ENCODE assay signal across 8 cellular contexts in the genomic region with DNA sequence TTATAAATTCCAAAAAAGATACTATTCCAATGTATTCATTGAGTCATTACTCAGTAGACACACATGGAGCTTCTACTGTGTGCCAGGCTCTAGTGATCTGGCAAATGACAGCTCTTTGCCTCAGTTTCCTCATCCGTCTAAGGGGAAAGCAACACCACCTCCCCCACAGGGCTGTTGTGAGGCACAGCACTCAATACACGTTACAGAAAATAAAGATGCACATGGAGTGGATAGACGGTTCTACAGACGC. TPM values are rescaled to one million over a fixed set of nuclear protein-coding genes. Genes with fewer than 3 reads are reported as not detected.
A peak's percentile ranks its signal among the peaks of the same experiment; 100 is the strongest.
DNase-seq lines count a peak whose midpoint lies in the region; ATAC-seq and TF ChIP-seq lines count a peak whose summit lies in the region.

No MANE protein-coding gene starts in this region.

- in situ Hi-C loops in brain microvascular endothelial cell (cut with HindIII; ENCODE audit: low pct_ligation_motif_present, low sequenced_read_pairs): no loop called here

- intact Hi-C loops in Right ventricle myocardium inferior (cut with DNase I): no loop called here

- no peaks in the 10 kb centered on the region for H3K36me3 ChIP-seq in cardiac muscle cell
- no peaks in the 10 kb centered on the region for H3K36me3 ChIP-seq in brain microvascular endothelial cell (replicated peaks)
- H3K36me3 ChIP-seq in muscle layer of duodenum (ENCODE audit: control insufficient read depth in 1 of 2, insufficient read depth in 2 of 2, low read length in 2 of 2): peaks cover 0 to 59% of the 10 kb centered on the region in 2 donors
- no peaks in the 10 kb centered on the region for H3K36me3 ChIP-seq in urinary bladder (ENCODE audit: insufficient read depth)

- H3K27me3 ChIP-seq in cardiac muscle cell (no peaks in the 10 kb centered on the region), brain microvascular endothelial cell (replicated peaks) (no peaks in the 10 kb centered on the region), muscle layer of duodenum (ENCODE audit: low read depth, low read length) (no peaks in the 10 kb centered on the region)

- WGBS in urinary bladder: 34% methylated on average over 4 of the region's 4 CpGs

- H3K27ac ChIP-seq in cardiac muscle cell (peak overlapping the region; percentile 100), brain microvascular endothelial cell (peak overlapping the region; percentile 99), muscle layer of duodenum (ENCODE audit: low read length) (peak overlapping the region; percentile 98), urinary bladder (ENCODE audit: low read depth) (peak overlapping the region; percentile 91)

- DNase-seq in cardiac muscle cell (ENCODE audit: low read depth in 1 of 2, low spot score in 1 of 2) (no peak), Right ventricle myocardium inferior (ENCODE audit: missing footprints) (no peak), brain microvascular endothelial cell (no peak), retina (no peak), NOMO-1 treated with dmso at 0.1 percent for 144 hours (lab: John Stamatoyannopoulos, UW; ENCODE audit: unreplicated experiment) (no peak)

- H3K4me3 ChIP-seq in cardiac muscle cell: no peak overlapping the region
- no peak overlapping the region for H3K4me3 ChIP-seq in brain microvascular endothelial cell (ENCODE audit: low read depth, low read length)
- peak overlapping the region; percentile 3 to 50 for H3K4me3 ChIP-seq in muscle layer of duodenum (ENCODE audit: low read depth in 1 of 2, low read length in 2 of 2)
- H3K4me3 ChIP-seq in urinary bladder (ENCODE audit: low read depth, low read length): no peak overlapping the region

- peaks cover 75% of the 10 kb centered on the region for H3K4me1 ChIP-seq in cardiac muscle cell (ENCODE audit: low read depth)
- H3K4me1 ChIP-seq in muscle layer of duodenum (ENCODE audit: control insufficient read depth in 1 of 2, insufficient read depth in 2 of 2, low read length in 2 of 2): peaks cover 55 to 64% of the 10 kb centered on the region in 2 donors
- H3K4me1 ChIP-seq in urinary bladder (ENCODE audit: insufficient read depth): peaks cover 1% of the 10 kb centered on the region

- H3K9me3 ChIP-seq in cardiac muscle cell (ENCODE audit: low read depth) (no peaks in the 10 kb centered on the region), muscle layer of duodenum (ENCODE audit: control insufficient read depth in 1 of 2, low read length in 2 of 2) (no peaks in the 10 kb centered on the region)

- TF ChIP-seq CTCF in cardiac muscle cell (IDR thresholded peaks at IDR 0.05; ENCODE audit: low read depth, low read length) (no peak), brain microvascular endothelial cell (IDR thresholded peaks at IDR 0.05; ENCODE audit: low read depth, low read length, missing control alignments) (no peak)

- no peak for ATAC-seq in Right ventricle myocardium inferior
- ATAC-seq in HG02840 (IDR thresholded peaks at IDR 0.05; ENCODE audit: low FRiP score, unreplicated experiment): no peak

RNA-seq across cellular contexts. Expression of a gene that starts 6.5 kb away (rescaled TPM):
- total RNA-seq in cardiac muscle cell (3,311 and 7,439 TPM in 2 replicates), Right ventricle myocardium inferior (5,781 TPM), urinary bladder (27,753 TPM)
- polyA plus RNA-seq in cardiac muscle cell (16,838 and 18,899 TPM in 2 replicates), urinary bladder (141 TPM)

RNA-seq across cellular contexts. Expression of a gene that starts 32.6 kb away (rescaled TPM):
- total RNA-seq in cardiac muscle cell (157 and 168 TPM in 2 replicates), Right ventricle myocardium inferior (55.6 TPM), urinary bladder (43.4 TPM)
- polyA plus RNA-seq in cardiac muscle cell (139 and 146 TPM in 2 replicates), urinary bladder (82.0 TPM)

Comparison
In these comparisons a context has a peak if more than half of its experiments do, and no peak if none do; other contexts are left out.
1. H3K4me3 ChIP-seq: peak in muscle layer of duodenum (2 of 2); none in cardiac muscle cell (single experiment), brain microvascular endothelial cell (single experiment) and urinary bladder (single experiment).
2. Peak in every context shown above with its lines, with median percentiles within 50 percentile points of each other: H3K27ac ChIP-seq.